ENCODE assay signal across 14 cellular contexts in the genomic region with DNA sequence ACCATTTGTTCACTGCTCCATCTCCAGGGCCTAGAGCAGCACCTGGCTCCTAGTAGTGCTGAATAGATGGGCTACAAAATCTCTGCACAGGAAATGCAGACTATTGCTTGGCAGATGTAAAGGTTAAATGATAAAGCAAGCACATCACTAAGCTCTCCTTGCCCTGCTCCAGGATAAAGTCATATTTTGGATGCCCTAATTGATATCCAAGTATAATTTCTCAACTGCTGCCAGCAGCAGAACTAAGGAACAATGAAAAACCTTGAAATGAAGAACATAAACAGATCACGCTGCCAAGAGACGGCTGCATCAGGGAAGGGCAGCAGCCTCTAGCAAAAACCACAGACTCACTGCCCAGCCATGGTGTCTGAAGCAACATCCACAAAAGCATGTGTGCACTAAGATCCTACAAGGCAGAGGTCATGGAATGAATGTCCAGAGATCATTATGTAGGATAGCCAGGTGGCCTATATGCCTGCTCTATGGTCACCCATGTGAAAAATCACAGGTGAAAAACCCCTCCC.
DNase-seq lines count a peak whose midpoint lies in the region; ATAC-seq and TF ChIP-seq lines count a peak whose summit lies in the region.
"Had no signal": no experiment of that assay in that cellular context is flagged by ENCODE, and none has a peak within 500 bp of the region (broad histone marks: within the 10 kb centered on the region; RNA-seq: fewer than 3 reads in every experiment).

No MANE protein-coding gene starts in this region.

- peaks cover 19 to 41% (median 36%) of the 10 kb centered on the region in 3 donors for H3K4me1 Mint-ChIP-seq in CD8-positive, alpha-beta memory T cell
- peaks cover 22% of the 10 kb centered on the region for H3K4me1 Mint-ChIP-seq in brain
- H3K4me1 Mint-ChIP-seq in natural killer cell treated with Interleukin-12 subunit alpha and Interleukin-12 subunit beta and Interleukin-15 and Interleukin-18, amount 100 ng/mL, for 72 hours (ENCODE audit: low read depth in 2 of 2), result peaks cover 22 to 49% of the 10 kb centered on the region in 2 donors
- peaks cover 15% of the 10 kb centered on the region for H3K4me1 Mint-ChIP-seq in activated CD4-positive, alpha-beta T cell treated with anti-CD3 and anti-CD28 coated beads, Interleukin-2, amount 10 ng/mL, durations not matched to agents 24 days and 14 days

- H3K36me3 Mint-ChIP-seq in CD8-positive, alpha-beta memory T cell, result peaks cover 0 to 12% (median 0%) of the 10 kb centered on the region in 3 donors
- peaks cover 8% of the 10 kb centered on the region for H3K36me3 Mint-ChIP-seq in brain
- H3K36me3 Mint-ChIP-seq in natural killer cell treated with Interleukin-12 subunit alpha and Interleukin-12 subunit beta and Interleukin-15 and Interleukin-18, amount 100 ng/mL, for 72 hours, result peaks cover 9% of the 10 kb centered on the region
- no peaks in the 10 kb centered on the region for H3K36me3 Mint-ChIP-seq in activated CD4-positive, alpha-beta T cell treated with anti-CD3 and anti-CD28 coated beads, Interleukin-2, amount 10 ng/mL, durations not matched to agents 24 days and 14 days (ENCODE audit: low read depth)
- H3K36me3 Mint-ChIP-seq: CD8-positive, alpha-beta T cell had no signal

- TF ChIP-seq CTCF in brain (conservative IDR thresholded peaks at IDR 0.05) (no peak), heart left ventricle (IDR thresholded peaks at IDR 0.05) (no peak)

- H3K36me3 ChIP-seq in CD8-positive, alpha-beta memory T cell (ENCODE audit: insufficient read depth, low read length), result no peaks in the 10 kb centered on the region
- no peaks in the 10 kb centered on the region for H3K36me3 ChIP-seq in heart left ventricle
- H3K36me3 ChIP-seq: SJCRH30 had no signal

- no peak overlapping the region for H3K4me3 ChIP-seq in CD8-positive, alpha-beta memory T cell (ENCODE audit: low read length)
- H3K4me3 ChIP-seq in heart left ventricle, result no peak overlapping the region
- H3K4me3 ChIP-seq: K562, SJCRH30 had no signal

- in situ Hi-C loops in G401 (cut with HindIII; ENCODE audit: low sequenced_read_pairs), result no loop called here

- DNase-seq in CD8-positive, alpha-beta memory T cell, result no peak
- DNase-seq in G401 (ENCODE audit: low spot score) (peak; percentile 74), heart left ventricle (no peak)
- no peak for DNase-seq in natural killer cell treated with Interleukin-12 subunit alpha and Interleukin-12 subunit beta and Interleukin-15 and Interleukin-18, amount 100 ng/mL, for 72 hours (ENCODE audit: low spot score)
- DNase-seq in activated CD4-positive, alpha-beta T cell treated with anti-CD3 and anti-CD28 coated beads, Interleukin-2, amount 10 ng/mL, durations not matched to agents 24 days and 14 days, result no peak
- no peak for DNase-seq in stimulated activated CD4-positive, alpha-beta T cell treated with anti-CD3 and anti-CD28 coated beads, Interleukin-4, amount 100 ng/mL, for 4 hours
- DNase-seq: CD8-positive, alpha-beta T cell; NCI-H1048; NCI-H1694; NCI-H774; RPMI8226; SJCRH30 had no signal

- peak overlapping the region in 5 of 8 donors; percentile 9 to 76 (median 16) for H3K27ac Mint-ChIP-seq in CD8-positive, alpha-beta memory T cell
- peak overlapping the region in 4 of 5 experiments; percentile 10 to 48 (median 16) for H3K27ac Mint-ChIP-seq in brain
- H3K27ac Mint-ChIP-seq in natural killer cell treated with Interleukin-12 subunit alpha and Interleukin-12 subunit beta and Interleukin-15 and Interleukin-18, amount 100 ng/mL, for 72 hours, result peak overlapping the region; percentile 83 to 91
- no peak overlapping the region for H3K27ac Mint-ChIP-seq in activated CD4-positive, alpha-beta T cell treated with anti-CD3 and anti-CD28 coated beads, Interleukin-2, amount 10 ng/mL, durations not matched to agents 24 days and 14 days
- H3K27ac Mint-ChIP-seq: CD8-positive, alpha-beta T cell had no signal

- H3K27ac ChIP-seq in CD8-positive, alpha-beta memory T cell (ENCODE audit: low read depth, low read length), result no peak overlapping the region
- H3K27ac ChIP-seq in heart left ventricle, result no peak overlapping the region
- H3K27ac ChIP-seq: SJCRH30 had no signal

- no peaks in the 10 kb centered on the region for H3K4me1 ChIP-seq in CD8-positive, alpha-beta memory T cell (ENCODE audit: insufficient read depth, low read length)
- no peaks in the 10 kb centered on the region for H3K4me1 ChIP-seq in heart left ventricle
- H3K4me1 ChIP-seq: SJCRH30 had no signal

- intact Hi-C loops in activated CD4-positive, alpha-beta T cell treated with anti-CD3 and anti-CD28 coated beads, Interleukin-2, amount 10 ng/mL, durations not matched to agents 24 days and 14 days (cut with micrococcal nuclease), result no loop called here
- intact Hi-C loops in heart left ventricle (cut with DNase I), result no loop called here

- POLR2A ChIA-PET in CD8-positive, alpha-beta memory T cell (lab: Charles Lee), result no interaction called here

- H3K27me3 Mint-ChIP-seq in CD8-positive, alpha-beta memory T cell, result peaks cover 0 to 6% of the 10 kb centered on the region in 2 donors
- no peaks in the 10 kb centered on the region for H3K27me3 Mint-ChIP-seq in brain
- H3K27me3 Mint-ChIP-seq in natural killer cell treated with Interleukin-12 subunit alpha and Interleukin-12 subunit beta and Interleukin-15 and Interleukin-18, amount 100 ng/mL, for 72 hours, result no peaks in the 10 kb centered on the region
- peaks cover 1% of the 10 kb centered on the region for H3K27me3 Mint-ChIP-seq in activated CD4-positive, alpha-beta T cell treated with anti-CD3 and anti-CD28 coated beads, Interleukin-2, amount 10 ng/mL, durations not matched to agents 24 days and 14 days

- no peaks in the 10 kb centered on the region for H3K9me3 ChIP-seq in CD8-positive, alpha-beta memory T cell (ENCODE audit: low read length)
- peaks cover 0 to 13% (median 0%) of the 10 kb centered on the region in 12 donors for H3K9me3 ChIP-seq in heart left ventricle
- H3K9me3 ChIP-seq: SJCRH30 had no signal

- no peak for TF ChIP-seq POLR2A in heart left ventricle (IDR thresholded peaks at IDR 0.05)

- H3K27me3 ChIP-seq in CD8-positive, alpha-beta memory T cell (ENCODE audit: insufficient read depth, low read length, poor library complexity, severe bottlenecking), result no peaks in the 10 kb centered on the region
- H3K27me3 ChIP-seq in heart left ventricle, result no peaks in the 10 kb centered on the region
- H3K27me3 ChIP-seq: SJCRH30 had no signal

- peaks cover 0 to 7% (median 5%) of the 10 kb centered on the region in 5 donors for H3K9me3 Mint-ChIP-seq in CD8-positive, alpha-beta memory T cell
- peaks cover 6 to 21% (median 15%) of the 10 kb centered on the region in 5 experiments for H3K9me3 Mint-ChIP-seq in brain
- H3K9me3 Mint-ChIP-seq in natural killer cell treated with Interleukin-12 subunit alpha and Interleukin-12 subunit beta and Interleukin-15 and Interleukin-18, amount 100 ng/mL, for 72 hours, result peaks cover 6% of the 10 kb centered on the region
- H3K9me3 Mint-ChIP-seq in activated CD4-positive, alpha-beta T cell treated with anti-CD3 and anti-CD28 coated beads, Interleukin-2, amount 10 ng/mL, durations not matched to agents 24 days and 14 days, result peaks cover 16% of the 10 kb centered on the region

- H3K4me3 Mint-ChIP-seq in CD8-positive, alpha-beta memory T cell, result peak overlapping the region in 1 of 7 donors; percentile 33
- H3K4me3 Mint-ChIP-seq in brain, result no peak overlapping the region
- H3K4me3 Mint-ChIP-seq in natural killer cell treated with Interleukin-12 subunit alpha and Interleukin-12 subunit beta and Interleukin-15 and Interleukin-18, amount 100 ng/mL, for 72 hours, result peak overlapping the region; percentile 47
- no peak overlapping the region for H3K4me3 Mint-ChIP-seq in activated CD4-positive, alpha-beta T cell treated with anti-CD3 and anti-CD28 coated beads, Interleukin-2, amount 10 ng/mL, durations not matched to agents 24 days and 14 days
- H3K4me3 Mint-ChIP-seq: CD8-positive, alpha-beta T cell had no signal

- CTCF ChIA-PET in CD8-positive, alpha-beta memory T cell (lab: Charles Lee), result no interaction called here

- WGBS in heart left ventricle, 4 donors, result 74 to 88% (median 83%) methylated on average over 2 of the region's 2 CpGs

- ATAC-seq in natural killer cell treated with Interleukin-12 subunit alpha and Interleukin-12 subunit beta and Interleukin-15 and Interleukin-18, amount 100 ng/mL, for 72 hours, result no peak
- no peak for ATAC-seq in heart left ventricle
- ATAC-seq: CD8-positive, alpha-beta T cell; K562 had no signal
